21 cellular contexts compared by ENCODE assay signal in genomic region chr3:10558726-10559125, GRCh38. TPM values are rescaled to one million over a fixed set of nuclear protein-coding genes. Genes with fewer than 3 reads are reported as not detected.
"Had no signal": no experiment of that assay in that cellular context is flagged by ENCODE, and none has a peak within 500 bp of the region (broad histone marks: within the 10 kb centered on the region; RNA-seq: fewer than 3 reads in every experiment).

No MANE protein-coding gene starts in this region.

- H3K36me3 Mint-ChIP-seq: memory B cell, natural killer cell, T-cell, type B pancreatic cell had no signal

- H3K9me3 Mint-ChIP-seq: activated naive CD4-positive, alpha-beta T cell treated with anti-CD3 and anti-CD28 coated beads for 36 hours; activated naive CD8-positive, alpha-beta T cell treated with anti-CD3 and anti-CD28 coated beads, Interleukin-2, amount 50 U/mL, for 24 hours; activated T-helper 2 cell treated with anti-CD3 and anti-CD28 coated beads, Interferon-gamma antibody, Interleukin-2, Interleukin-4, amounts not matched to agents 10 μg/mL and 5 μg/mL and 100 μg/mL, durations not matched to agents 14 hours and 24 hours and 36 hours; natural killer cell; T-cell had no signal

- H3K4me3 ChIP-seq: breast epithelium, dorsolateral prefrontal cortex, hepatocyte, left lung, mucosa of descending colon, right atrium auricular region had no signal

- H3K4me1 ChIP-seq: breast epithelium, left lung, right atrium auricular region had no signal

- ATAC-seq: activated CD4-positive, CD25-positive, alpha-beta regulatory T cell treated with anti-CD3 and anti-CD28 coated beads, Interleukin-2, amount 50 U/mL, for 24 hours; left lung; mucosa of descending colon; natural killer cell had no signal

- H3K36me3 ChIP-seq: breast epithelium, left lung, right atrium auricular region had no signal

- H3K27me3 ChIP-seq: right atrium auricular region had no signal

- H3K9me3 ChIP-seq: breast epithelium, left lung, mucosa of descending colon, right atrium auricular region had no signal

- DNase-seq: activated CD4-positive, alpha-beta T cell treated with anti-CD3 and anti-CD28 coated beads, Interleukin-2, amount 50 U/mL, for 1 hour; activated naive CD4-positive, alpha-beta T cell treated with anti-CD3 and anti-CD28 coated beads for 36 hours; activated naive CD8-positive, alpha-beta T cell treated with anti-CD3 and anti-CD28 coated beads, Interleukin-2, amount 50 U/mL, for 24 hours; left lung; mucosa of descending colon; natural killer cell; nucleus accumbens; small intestine; stimulated activated naive CD8-positive, alpha-beta T cell treated with anti-CD3 and anti-CD28 coated beads, Interleukin-15, Interleukin-2, amounts not matched to agents 100 U/mL and 50 U/mL, for 24 hours; T-helper 9 cell had no signal

- H3K27ac ChIP-seq: breast epithelium, hepatocyte, left lung, right atrium auricular region had no signal

- H3K4me3 Mint-ChIP-seq: activated naive CD4-positive, alpha-beta T cell treated with anti-CD3 and anti-CD28 coated beads for 36 hours; activated naive CD8-positive, alpha-beta T cell treated with anti-CD3 and anti-CD28 coated beads, Interleukin-2, amount 50 U/mL, for 24 hours; memory B cell; natural killer cell; T-cell; type B pancreatic cell had no signal

- H3K27ac Mint-ChIP-seq: activated naive CD4-positive, alpha-beta T cell treated with anti-CD3 and anti-CD28 coated beads for 36 hours; activated naive CD8-positive, alpha-beta T cell treated with anti-CD3 and anti-CD28 coated beads, Interleukin-2, amount 50 U/mL, for 24 hours; activated T-helper 2 cell treated with anti-CD3 and anti-CD28 coated beads, Interferon-gamma antibody, Interleukin-2, Interleukin-4, amounts not matched to agents 10 μg/mL and 5 μg/mL and 100 μg/mL, durations not matched to agents 14 hours and 24 hours and 36 hours; memory B cell; natural killer cell; T-cell; type B pancreatic cell had no signal

RNA-seq across cellular contexts. Expression of gene ATP2B2, which starts 53.3 kb away (rescaled TPM):
- total RNA-seq: activated naive CD4-positive, alpha-beta T cell treated with anti-CD3 and anti-CD28 coated beads for 36 hours; activated T-helper 2 cell treated with anti-CD3 and anti-CD28 coated beads, Interferon-gamma antibody, Interleukin-2, Interleukin-4, amounts not matched to agents 10 μg/mL and 5 μg/mL and 100 μg/mL, durations not matched to agents 14 hours and 24 hours and 36 hours; natural killer cell; T-cell had no signal
- polyA plus RNA-seq: aorta, keratinocyte had no signal
